ENCODE assay signal across 19 cellular contexts in genomic region chr17:74632196-74632540, GRCh38. TPM values are rescaled to one million over a fixed set of nuclear protein-coding genes. Genes with fewer than 3 reads are reported as not detected.
DNase-seq lines count a peak whose midpoint lies in the region; ATAC-seq and TF ChIP-seq lines count a peak whose summit lies in the region.
"Had no signal": no experiment of that assay in that cellular context is flagged by ENCODE, and none has a peak within 500 bp of the region (broad histone marks: within the 10 kb centered on the region; RNA-seq: fewer than 3 reads in every experiment).

No MANE protein-coding gene starts in this region.

- BruUV-seq in Panc1 (replicated peaks; lab: Mats Ljungman, UMichigan): no TSS peak

- CTCF ChIA-PET in Panc1 (lab: Charles Lee): interaction anchor here (0.9 kb wide), 1 partner anchor 66 kb away, joined by 3 read pairs; no protein-coding TSS in a partner anchor

- ATAC-seq in Panc1: peak; percentile 47
- ATAC-seq in HG03025 (IDR thresholded peaks at IDR 0.05; ENCODE audit: low FRiP score, unreplicated experiment): no peak

- H3K9me3 ChIP-seq in Panc1 (ENCODE audit: control insufficient read depth, insufficient read depth, low read depth, low read length): no peaks in the 10 kb centered on the region
- H3K9me3 ChIP-seq in iPS-20b (ENCODE audit: insufficient read depth, low read depth, low read length): no peaks in the 10 kb centered on the region
- H3K9me3 ChIP-seq in thyroid gland: no peaks in the 10 kb centered on the region
- H3K9me3 ChIP-seq: testis had no signal

- H3K36me3 ChIP-seq in Panc1 (ENCODE audit: control insufficient read depth, insufficient read depth, low read length) (no peaks in the 10 kb centered on the region), iPS-20b (ENCODE audit: insufficient read depth, low read depth, low read length) (no peaks in the 10 kb centered on the region), thyroid gland (no peaks in the 10 kb centered on the region)

- H3K4me1 ChIP-seq in Panc1 (ENCODE audit: control insufficient read depth, insufficient read depth, low read length): no peaks in the 10 kb centered on the region
- peaks cover 18% of the 10 kb centered on the region; the same call in 1 of the 2 replicates for H3K4me1 ChIP-seq in iPS-20b (ENCODE audit: insufficient read depth, low read length)
- H3K4me1 ChIP-seq in thyroid gland: peaks cover 59 to 64% of the 10 kb centered on the region in 2 donors
- H3K4me1 ChIP-seq: testis had no signal

- no peak for TF ChIP-seq CTCF in Panc1 (IDR thresholded peaks at IDR 0.05)
- no peak for TF ChIP-seq CTCF in thyroid gland (IDR thresholded peaks at IDR 0.05)
- no peak for TF ChIP-seq CTCF in GM13977 (IDR thresholded peaks at IDR 0.05; ENCODE audit: extremely low read depth, insufficient read depth, missing control alignments)

- H3K27ac ChIP-seq in Panc1 (ENCODE audit: low read length) (no peak overlapping the region; the same call in 1 of the 2 replicates), iPS-20b (ENCODE audit: low read length) (no peak overlapping the region), thyroid gland (peak overlapping the region; percentile 79 to 87 (median 86))
- H3K27ac ChIP-seq: epithelial cell of prostate, testis had no signal

- H3K27me3 ChIP-seq in Panc1 (ENCODE audit: control insufficient read depth, insufficient read depth, low read length) (peaks cover 11% of the 10 kb centered on the region), iPS-20b (ENCODE audit: insufficient read depth, low read length) (no peaks in the 10 kb centered on the region; the same call in 1 of the 2 replicates), thyroid gland (no peaks in the 10 kb centered on the region)
- H3K27me3 ChIP-seq: testis had no signal

- intact Hi-C loops in Panc1 (cut with micrococcal nuclease; ENCODE audit: unreplicated experiment) (no loop called here), thyroid gland (cut with DNase I) (no loop called here)

- 36 to 37% methylated on average over 8 of the region's 8 CpGs for WGBS in thyroid gland, 2 donors

- no peak for TF ChIP-seq POLR2A in thyroid gland (IDR thresholded peaks at IDR 0.05)

- in situ Hi-C loops in Panc1 (cut with HindIII; ENCODE audit: low pct_unique_long_range_greater_than_20kb, low sequenced_read_pairs) (no loop called here), GM13977 (cut with MboI; ENCODE audit: low pct_unique_long_range_greater_than_20kb, low sequenced_read_pairs, unreplicated experiment) (no loop called here)

- POLR2A ChIA-PET in Panc1 (lab: Charles Lee): no interaction called here

- peak; percentile 38 for DNase-seq in NCI-H2227 (lab: John Stamatoyannopoulos, UW; ENCODE audit: unreplicated experiment)
- no peak for DNase-seq in NCI-H2227 treated with DMSO at 0.1 percent for 48 hours (lab: John Stamatoyannopoulos, UW)
- no peak for DNase-seq in Panc1 (ENCODE audit: low read depth, low spot score)
- peak in 1 of 2 donors; percentile 13 for DNase-seq in thyroid gland
- DNase-seq in GM13977 (ENCODE audit: low spot score): no peak
- no peak for DNase-seq in ureter (ENCODE audit: low spot score)
- DNase-seq: 8988T; activated CD4-positive, alpha-beta T cell treated with anti-CD3 and anti-CD28 coated beads for 48 hours; activated T-cell treated with anti-CD3 and anti-CD28 coated beads, Interleukin-2, amount 50 U/mL, for 24 hours; NCI-H1436 treated with DMSO at 0.1 percent for 48 hours; NCI-H774; stimulated activated CD4-positive, alpha-beta T cell treated with anti-CD3 and anti-CD28 coated beads, Interleukin-15, amount 100 ng/mL, for 24 hours; T-helper 2 cell; testis had no signal

- H3K4me3 ChIP-seq in Panc1 (ENCODE audit: low read depth in 2 of 2, low read length in 2 of 2) (peak overlapping the region; percentile 7 to 29; a peak in 3 of 4 replicates), iPS-20b (ENCODE audit: low read length) (no peak overlapping the region), thyroid gland (replicated peaks in 1 of 3) (no peak overlapping the region)
- H3K4me3 ChIP-seq: testis had no signal

- peak overlapping the region; percentile 16; the same call in 1 of the 2 replicates for H3K9ac ChIP-seq in iPS-20b (ENCODE audit: low read depth, low read length)

RNA-seq across cellular contexts. Expression of gene CD300E, which starts 8.6 kb away (rescaled TPM):
- total RNA-seq in Panc1 (2021; ENCODE audit: unreplicated experiment) (not detected), thyroid gland (not detected), ureter (0.73 TPM)
- polyA plus RNA-seq in Panc1 (2012; ENCODE audit: insufficient read length): not detected

RNA-seq across cellular contexts. Expression of gene CD300LD, which starts 40.1 kb away (rescaled TPM):
- not detected for total RNA-seq in Panc1 (2021; ENCODE audit: unreplicated experiment)
- not detected for polyA plus RNA-seq in Panc1 (2012; ENCODE audit: insufficient read length)
- not detected for total RNA-seq in thyroid gland
- total RNA-seq in ureter: not detected
- total RNA-seq: mucosa of gallbladder, posterior vena cava, testis had no signal

Comparison
In these comparisons a context has a peak if more than half of its experiments do, and no peak if none do; other contexts are left out.
1. H3K27ac ChIP-seq: peak in thyroid gland (3 of 3); none in Panc1 (single experiment) and iPS-20b (single experiment).
2. H3K4me3 ChIP-seq: peak in Panc1 (2 of 2); none in iPS-20b (single experiment) and thyroid gland (0 of 3).